33 cellular contexts compared by ENCODE assay signal in genomic region chr4:4803216-4803903, GRCh38. TPM values are rescaled to one million over a fixed set of nuclear protein-coding genes. Genes with fewer than 3 reads are reported as not detected.
"Had no signal": no experiment of that assay in that cellular context is flagged by ENCODE, and none has a peak within 500 bp of the region (broad histone marks: within the 10 kb centered on the region; RNA-seq: fewer than 3 reads in every experiment).

No MANE protein-coding gene starts in this region.

- FAIRE-seq: islet of Langerhans had no signal

- H3K4me2 ChIP-seq: hepatocyte had no signal

- H3K4me1 Mint-ChIP-seq: endodermal cell; natural killer cell; stimulated activated naive CD8-positive, alpha-beta T cell treated with anti-CD3 and anti-CD28 coated beads, Interleukin-15, amount 100 ng/mL, for 72 hours had no signal

- H3K27ac Mint-ChIP-seq: dendritic cell treated with granulocyte-macrophage colony-stimulating factor and Interleukin-4, amounts not matched to agents 40 ng/mL and 50 ng/mL, for 4 days; endodermal cell; natural killer cell; stimulated activated naive CD8-positive, alpha-beta T cell treated with anti-CD3 and anti-CD28 coated beads, Interleukin-15, amount 100 ng/mL, for 72 hours had no signal

- DNase-seq: colonic mucosa; effector CD8-positive, alpha-beta T cell; endodermal cell; foreskin fibroblast; heart left ventricle; kidney glomerular epithelial cell; left colon; left ventricle myocardium superior; lower lobe of right lung; natural killer cell; occipital lobe; ovary; posterior cingulate gyrus; psoas muscle; right cardiac atrium; spleen; stimulated activated CD4-positive, alpha-beta T cell treated with anti-CD3 and anti-CD28 coated beads, Interleukin-15, amount 100 ng/mL, for 24 hours; stimulated activated CD4-positive, alpha-beta T cell treated with anti-CD3 and anti-CD28 coated beads, Interleukin-2, amount 100 ng/mL, for 48 hours; stimulated activated CD8-positive, alpha-beta memory T cell treated with anti-CD3 and anti-CD28 coated beads, Interleukin-4, amount 100 ng/mL, for 48 hours; stimulated activated naive CD4-positive, alpha-beta T cell; stimulated activated naive CD8-positive, alpha-beta T cell treated with anti-CD3 and anti-CD28 coated beads, Interleukin-15, amount 100 ng/mL, for 72 hours; transverse colon; upper lobe of right lung had no signal

- H3K9me3 ChIP-seq: colonic mucosa, heart left ventricle, lower lobe of right lung, ovary, psoas muscle, suprapubic skin, transverse colon, upper lobe of right lung, vagina had no signal

- H3K27ac ChIP-seq: colonic mucosa, epithelial cell of prostate, gastroesophageal sphincter, heart left ventricle, hepatocyte, lower lobe of right lung, ovary, psoas muscle, skin epidermis, spleen, suprapubic skin, transverse colon, upper lobe of right lung, vagina had no signal

- H3K36me3 Mint-ChIP-seq: natural killer cell had no signal

- H2AFZ ChIP-seq: hepatocyte had no signal

- H3K9me3 Mint-ChIP-seq: dendritic cell treated with granulocyte-macrophage colony-stimulating factor and Interleukin-4, amounts not matched to agents 40 ng/mL and 50 ng/mL, for 4 days; endodermal cell; natural killer cell had no signal

- H3K79me2 ChIP-seq: hepatocyte had no signal

- H3K4me3 Mint-ChIP-seq: dendritic cell treated with granulocyte-macrophage colony-stimulating factor and Interleukin-4, amounts not matched to agents 40 ng/mL and 50 ng/mL, for 4 days; endodermal cell; natural killer cell; stimulated activated naive CD8-positive, alpha-beta T cell treated with anti-CD3 and anti-CD28 coated beads, Interleukin-15, amount 100 ng/mL, for 72 hours had no signal

- ATAC-seq: esophagus mucosa; gastroesophageal sphincter; heart left ventricle; left colon; left ventricle myocardium superior; lower lobe of right lung; psoas muscle; right cardiac atrium; stimulated activated naive CD8-positive, alpha-beta T cell treated with anti-CD3 and anti-CD28 coated beads, Interleukin-15, amount 100 ng/mL, for 72 hours; upper lobe of right lung had no signal

- H3K4me1 ChIP-seq: colonic mucosa, gastroesophageal sphincter, heart left ventricle, lower lobe of right lung, psoas muscle, spleen, suprapubic skin, transverse colon, upper lobe of right lung, vagina had no signal

- H3K27me3 ChIP-seq: colonic mucosa, gastroesophageal sphincter, hepatocyte, ovary, spleen, suprapubic skin, transverse colon, upper lobe of right lung, vagina had no signal

- H3K4me3 ChIP-seq: colonic mucosa, gastroesophageal sphincter, heart left ventricle, hepatocyte, lower lobe of right lung, ovary, psoas muscle, skin epidermis, spleen, suprapubic skin, transverse colon, upper lobe of right lung, vagina had no signal

- H3K36me3 ChIP-seq: colonic mucosa, gastroesophageal sphincter, heart left ventricle, lower lobe of right lung, ovary, spleen, suprapubic skin, transverse colon, upper lobe of right lung, vagina had no signal

RNA-seq across cellular contexts. Expression of gene MSX1, which starts 56.1 kb away (rescaled TPM):
- total RNA-seq: mononuclear cell, natural killer cell had no signal
